Comparison of ENCODE assay signal across 8 cellular contexts in genomic region chr4:87839309-87839946, GRCh38. TPM values are rescaled to one million over a fixed set of nuclear protein-coding genes. Genes with fewer than 3 reads are reported as not detected.
DNase-seq lines count a peak whose midpoint lies in the region; ATAC-seq and TF ChIP-seq lines count a peak whose summit lies in the region.

No MANE protein-coding gene starts in this region.

- peaks cover 23 to 40% (median 33%) of the 10 kb centered on the region in 5 donors for H3K27me3 Mint-ChIP-seq in naive thymus-derived CD4-positive, alpha-beta T cell

- peaks cover 0 to 4% (median 0%) of the 10 kb centered on the region in 7 donors for H3K4me1 Mint-ChIP-seq in naive thymus-derived CD4-positive, alpha-beta T cell

- CTCF ChIA-PET in PC-9 (lab: Charles Lee) = no interaction called here
- CTCF ChIA-PET in naive thymus-derived CD4-positive, alpha-beta T cell (lab: Charles Lee) = interaction anchor here (0.7 kb wide), 1 partner anchor 209 kb away, joined by 3 read pairs; no protein-coding TSS in a partner anchor

- H3K9me3 ChIP-seq in PC-9 (ENCODE audit: insufficient read depth, low read depth) = no peaks in the 10 kb centered on the region
- H3K9me3 ChIP-seq in naive thymus-derived CD4-positive, alpha-beta T cell (ENCODE audit: control insufficient read depth in 2 of 3, low read length in 3 of 3) = no peaks in the 10 kb centered on the region

- no peaks in the 10 kb centered on the region for H3K79me2 ChIP-seq in PC-9 (ENCODE audit: low read depth)

- peak; percentile 83 for ATAC-seq in HG02678 (IDR thresholded peaks at IDR 0.05; ENCODE audit: unreplicated experiment)
- peak; percentile 47 for ATAC-seq in naive thymus-derived CD4-positive, alpha-beta T cell
- no peak for ATAC-seq in GM18517 (IDR thresholded peaks at IDR 0.05; ENCODE audit: unreplicated experiment)

- H4K20me1 ChIP-seq in PC-9 (ENCODE audit: insufficient read depth) = no peaks in the 10 kb centered on the region

- H3K27me3 ChIP-seq in PC-9 (ENCODE audit: insufficient read depth, low read depth) = no peaks in the 10 kb centered on the region
- no peaks in the 10 kb centered on the region for H3K27me3 ChIP-seq in naive thymus-derived CD4-positive, alpha-beta T cell (ENCODE audit: control insufficient read depth in 2 of 2, insufficient read depth in 2 of 2, low read length in 2 of 2)

- H3K4me3 ChIP-seq in PC-9 (no peak overlapping the region), epithelial cell of esophagus (ENCODE audit: low read length) (no peak overlapping the region)
- no peak overlapping the region for H3K4me3 ChIP-seq in naive thymus-derived CD4-positive, alpha-beta T cell (ENCODE audit: low read length)

- DNase-seq in NOMO-1 (lab: John Stamatoyannopoulos, UW; ENCODE audit: unreplicated experiment in 2 of 2) (peak; percentile 49 to 56), NOMO-1 treated with dmso at 0.1 percent for 144 hours (lab: John Stamatoyannopoulos, UW; ENCODE audit: unreplicated experiment) (no peak), PC-9 (no peak), epithelial cell of esophagus (ENCODE audit: low read depth) (peak; percentile 56), occipital lobe (lab: John Stamatoyannopoulos, UW) (no peak)
- peak in 1 of 9 donors; percentile 3 for DNase-seq in naive thymus-derived CD4-positive, alpha-beta T cell

- no peak overlapping the region for H3K27ac ChIP-seq in PC-9
- H3K27ac ChIP-seq in naive thymus-derived CD4-positive, alpha-beta T cell (ENCODE audit: low read depth, low read length) = no peak overlapping the region

- H2AFZ ChIP-seq in PC-9 = no peak overlapping the region

- no peaks in the 10 kb centered on the region for H3K9me3 Mint-ChIP-seq in naive thymus-derived CD4-positive, alpha-beta T cell

- TF ChIP-seq CTCF in PC-9 (conservative IDR thresholded peaks at IDR 0.05) = peak; percentile 79
- peak; percentile 84 for TF ChIP-seq CTCF in epithelial cell of esophagus (IDR thresholded peaks at IDR 0.05; ENCODE audit: insufficient read depth, low read depth, low read length, missing control alignments)

- no TSS peak for BruUV-seq in PC-9 (replicated peaks; lab: Mats Ljungman, UMichigan)

- H3K4me2 ChIP-seq in PC-9 = no peak overlapping the region

- H3K36me3 ChIP-seq in PC-9 (ENCODE audit: low read depth) = no peaks in the 10 kb centered on the region
- no peaks in the 10 kb centered on the region for H3K36me3 ChIP-seq in naive thymus-derived CD4-positive, alpha-beta T cell (ENCODE audit: control insufficient read depth in 2 of 3, insufficient read depth in 3 of 3, low read length in 3 of 3)

- H3K4me1 ChIP-seq in PC-9 (replicated peaks; ENCODE audit: insufficient read depth) = no peaks in the 10 kb centered on the region
- no peaks in the 10 kb centered on the region for H3K4me1 ChIP-seq in naive thymus-derived CD4-positive, alpha-beta T cell (ENCODE audit: control insufficient read depth in 2 of 2, insufficient read depth in 2 of 2, low read length in 2 of 2)

- no peaks in the 10 kb centered on the region for H3F3A ChIP-seq in PC-9 (ENCODE audit: insufficient read depth, low read depth)

- H3K27ac Mint-ChIP-seq in naive thymus-derived CD4-positive, alpha-beta T cell = peak overlapping the region in 1 of 9 donors; percentile 76

- intact Hi-C loops in PC-9 (cut with micrococcal nuclease; ENCODE audit: unreplicated experiment) = loop anchor here (1.0 to 10.0 kb wide), 3 partner anchors 160 to 1345 kb away; no protein-coding TSS in a partner anchor
- intact Hi-C loops in naive thymus-derived CD4-positive, alpha-beta T cell (cut with micrococcal nuclease) = no loop called here

- no peaks in the 10 kb centered on the region for H3K9me2 ChIP-seq in PC-9 (ENCODE audit: insufficient read depth)

- H3K36me3 Mint-ChIP-seq in naive thymus-derived CD4-positive, alpha-beta T cell = no peaks in the 10 kb centered on the region

- POLR2A ChIA-PET in PC-9 (lab: Charles Lee; ENCODE audit: unreplicated experiment) = no interaction called here
- POLR2A ChIA-PET in naive thymus-derived CD4-positive, alpha-beta T cell (lab: Charles Lee) = no interaction called here

- no peak overlapping the region for H3K4me3 Mint-ChIP-seq in naive thymus-derived CD4-positive, alpha-beta T cell

RNA-seq across cellular contexts. Expression of gene MEPE, which starts 6.7 kb away (rescaled TPM):
- not detected in 2 replicates for total RNA-seq in PC-9 (2021)
- not detected for total RNA-seq in naive thymus-derived CD4-positive, alpha-beta T cell
- polyA plus RNA-seq in naive thymus-derived CD4-positive, alpha-beta T cell = not detected
- 0.16 TPM for total RNA-seq in occipital lobe

RNA-seq across cellular contexts. Expression of gene IBSP, which starts 40.1 kb away (rescaled TPM):
- total RNA-seq in PC-9 (2021) = not detected in 2 replicates
- total RNA-seq in naive thymus-derived CD4-positive, alpha-beta T cell = not detected
- not detected for polyA plus RNA-seq in naive thymus-derived CD4-positive, alpha-beta T cell
- total RNA-seq in occipital lobe = not detected

Comparison
In these comparisons a context has a peak if more than half of its experiments do, and no peak if none do; other contexts are left out.
1. DNase-seq: peak in NOMO-1 (2 of 2) and epithelial cell of esophagus (single experiment); none in NOMO-1 treated with dmso at 0.1 percent for 144 hours (single experiment), PC-9 (0 of 2) and occipital lobe (single experiment).